In the genomic region with DNA sequence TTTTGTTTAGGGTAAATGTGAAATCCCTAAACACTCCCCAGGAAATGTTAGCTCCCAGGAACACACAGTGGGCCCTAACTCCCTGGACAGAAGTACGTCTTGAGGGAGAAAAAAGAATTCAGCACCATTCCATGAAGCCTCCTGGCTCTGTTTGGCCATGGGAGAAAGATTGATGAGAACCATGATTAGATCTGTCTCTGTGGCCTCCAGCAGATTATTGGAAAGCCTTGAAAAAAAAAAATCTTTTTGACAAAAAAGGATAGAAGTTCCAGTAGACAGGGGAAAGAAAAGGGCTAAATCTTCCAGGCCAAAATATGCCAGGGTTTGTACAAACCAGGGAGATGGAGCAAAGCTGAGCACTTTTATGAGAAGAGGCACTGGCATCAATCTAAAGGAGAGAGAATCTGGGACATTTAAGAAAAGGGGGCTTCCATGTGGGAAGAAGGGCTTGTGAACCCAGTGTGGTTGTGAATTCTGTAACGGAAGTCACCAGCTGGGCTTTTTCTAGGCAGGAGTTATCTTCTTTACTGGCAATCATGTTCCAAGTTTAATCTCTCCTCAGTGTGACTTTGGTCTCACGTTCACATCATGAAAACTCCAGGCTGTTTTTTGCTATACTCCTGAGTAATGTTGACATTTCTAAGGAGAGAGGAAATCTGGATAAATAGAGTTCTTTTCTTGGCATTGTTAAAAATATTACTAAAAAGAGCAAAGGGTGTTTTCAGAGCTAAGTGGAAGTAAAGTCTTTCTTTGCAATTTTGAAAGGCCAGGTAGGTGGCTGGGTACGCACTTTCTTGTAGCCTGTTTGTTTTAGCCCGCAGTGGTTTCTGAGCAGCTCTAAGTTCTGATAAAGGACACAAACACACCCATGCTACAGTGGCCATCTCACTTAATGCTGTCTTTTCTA, we compare ENCODE assay signal across 8 cellular contexts.
DNase-seq lines count a peak whose midpoint lies in the region; FAIRE-seq and TF ChIP-seq lines count a peak whose summit lies in the region.

No MANE protein-coding gene starts in this region.

- no peak for TF ChIP-seq CTCF in sigmoid colon (IDR thresholded peaks at IDR 0.05)

- peak; percentile 26 for FAIRE-seq in GM12891 (lab: Jason Lieb, UNC)

- H3K9me3 ChIP-seq in iPS-20b (ENCODE audit: insufficient read depth, low read depth, low read length) (no peaks in the 10 kb centered on the region), sigmoid colon (no peaks in the 10 kb centered on the region)

- no peaks in the 10 kb centered on the region for H3K27me3 ChIP-seq in iPS-20b (ENCODE audit: insufficient read depth, low read length)
- H3K27me3 ChIP-seq in sigmoid colon = no peaks in the 10 kb centered on the region

- DNase-seq in GM12891 (ENCODE audit: insufficient read length, low spot score) = no peak
- peak; percentile 17 for DNase-seq in astrocyte of the hippocampus (ENCODE audit: low read depth, low spot score)
- DNase-seq in sigmoid colon = no peak
- no peak for DNase-seq in NCI-H2029 treated with DMSO at 0.1 percent for 48 hours (lab: John Stamatoyannopoulos, UW)
- no peak for DNase-seq in NCI-H1105 (lab: John Stamatoyannopoulos, UW)
- no peak for DNase-seq in D341Med (ENCODE audit: low spot score)
- DNase-seq in GDM1 (lab: John Stamatoyannopoulos, UW) = no peak

- peak overlapping the region; percentile 13; the same call in 1 of the 2 replicates for H3K9ac ChIP-seq in iPS-20b (ENCODE audit: low read depth, low read length)

- 30 to 52% methylated on average over 5 of the region's 5 CpGs for WGBS in sigmoid colon, 2 donors

- intact Hi-C loops in sigmoid colon (cut with DNase I) = loop anchor here (2.0 to 5.0 kb wide), 5 partner anchors 276 to 570 kb away; no protein-coding TSS in a partner anchor

- no peak overlapping the region for H3K4me3 ChIP-seq in iPS-20b (ENCODE audit: low read length)
- no peak overlapping the region for H3K4me3 ChIP-seq in sigmoid colon

- no peak for TF ChIP-seq EP300 in sigmoid colon (IDR thresholded peaks at IDR 0.05)

- H3K27ac ChIP-seq in iPS-20b (ENCODE audit: low read length) (no peak overlapping the region), sigmoid colon (peak overlapping the region; percentile 81 to 90 (median 88))

- H3K4me1 ChIP-seq in iPS-20b (ENCODE audit: insufficient read depth, low read length) (peaks cover 48% of the 10 kb centered on the region), sigmoid colon (peaks cover 0 to 100% (median 95%) of the 10 kb centered on the region in 4 donors)

- TF ChIP-seq POLR2A in GM12891 (IDR thresholded peaks at IDR 0.05; ENCODE audit: low read depth, low read length) (no peak), sigmoid colon (IDR thresholded peaks at IDR 0.05) (no peak)

- H3K36me3 ChIP-seq in iPS-20b (ENCODE audit: insufficient read depth, low read depth, low read length) (no peaks in the 10 kb centered on the region), sigmoid colon (no peaks in the 10 kb centered on the region)

TF ChIP-seq in GM12891, 5 proteins besides CTCF, POLR2A, EP300 and RAD21:
- TF ChIP-seq POU2F2 (IDR thresholded peaks at IDR 0.05; ENCODE audit: low read depth, low read length) = no peak
- no peak for TF ChIP-seq TAF1 (IDR thresholded peaks at IDR 0.05; ENCODE audit: low read depth, low read length)
- no peak for TF ChIP-seq POLR2AphosphoS5 (IDR thresholded peaks at IDR 0.05; ENCODE audit: low read depth, low read length)
- TF ChIP-seq PAX5 (IDR thresholded peaks at IDR 0.05; ENCODE audit: insufficient read depth, low read length, severe bottlenecking) = no peak
- TF ChIP-seq SPI1 (IDR thresholded peaks at IDR 0.05; ENCODE audit: low read depth, low read length) = no peak
